In the genomic region with DNA sequence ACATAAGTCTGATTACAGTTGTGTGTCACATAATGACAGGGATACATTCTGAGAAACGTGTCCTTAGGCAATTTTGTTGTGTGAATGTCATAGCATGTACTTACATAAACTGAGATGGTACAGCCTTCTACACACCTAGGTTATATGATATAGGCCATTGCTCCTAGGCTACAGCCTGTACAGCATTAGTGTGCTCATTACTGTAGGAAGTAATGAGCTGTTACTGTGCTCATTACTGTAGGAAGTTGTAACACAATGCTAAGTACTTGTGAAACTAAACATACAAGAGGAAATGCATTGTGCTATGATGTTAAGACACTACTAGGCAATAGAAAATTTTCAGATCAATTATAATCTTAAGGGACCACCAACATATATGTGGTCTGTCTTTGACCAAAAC, we compare ENCODE assay signal across 18 cellular contexts.
"Had no signal": no experiment of that assay in that cellular context is flagged by ENCODE, and none has a peak within 500 bp of the region (broad histone marks: within the 10 kb centered on the region; RNA-seq: fewer than 3 reads in every experiment).

No MANE protein-coding gene starts in this region.

- DNase-seq: cortex of kidney; dorsolateral prefrontal cortex; effector CD8-positive, alpha-beta T cell; hippocampal formation; kidney glomerular epithelial cell; mammary epithelial cell; natural killer cell; nucleus accumbens; ovary; sigmoid colon; stimulated activated CD4-positive, alpha-beta T cell treated with anti-CD3 and anti-CD28 coated beads, Interleukin-2, amount 100 ng/mL, for 24 hours; stimulated activated CD4-positive, alpha-beta T cell treated with anti-CD3 and anti-CD28 coated beads, Interleukin-4, amount 100 ng/mL, for 4 hours; stimulated activated naive CD4-positive, alpha-beta T cell had no signal

- H3K4me1 ChIP-seq: right atrium auricular region, sigmoid colon, suprapubic skin, thyroid gland had no signal

- H3K36me3 ChIP-seq: ovary, right atrium auricular region, sigmoid colon, suprapubic skin, thyroid gland had no signal

- H3K9me3 ChIP-seq: ovary, right atrium auricular region, sigmoid colon, suprapubic skin, thyroid gland had no signal

- ATAC-seq: left lobe of liver, natural killer cell had no signal

- H3K4me3 ChIP-seq: dorsolateral prefrontal cortex, ovary, right atrium auricular region, sigmoid colon, skin epidermis, suprapubic skin, thyroid gland had no signal
